In genomic region chr20:37384683-37385174, GRCh38 we compare ENCODE assay signal across 1 cellular context.
TF ChIP-seq lines count a peak whose summit lies in the region.

No MANE protein-coding gene starts in this region.

TF ChIP-seq in HepG2, 621 proteins besides CTCF, POLR2A, EP300 and RAD21 (continued from another document and continues in another):
- TF ChIP-seq AFF4 (CRISPR knock-in tag; IDR thresholded peaks at IDR 0.05) (no peak), KLF13 (CRISPR knock-in tag; IDR thresholded peaks at IDR 0.05) (no peak), CHD4 (IDR thresholded peaks at IDR 0.05; ENCODE audit: borderline replicate concordance, low read length) (no peak), SIN3A (IDR thresholded peaks at IDR 0.05; ENCODE audit: borderline replicate concordance, low read depth, low read length) (no peak), SP5 (CRISPR knock-in tag; IDR thresholded peaks at IDR 0.05; ENCODE audit: borderline replicate concordance, low read depth) (no peak), GMEB1 (CRISPR knock-in tag; IDR thresholded peaks at IDR 0.05; ENCODE audit: borderline replicate concordance) (no peak), ZNF691 (CRISPR knock-in tag; IDR thresholded peaks at IDR 0.05; ENCODE audit: borderline replicate concordance, low read depth) (no peak), CENPT (CRISPR knock-in tag; IDR thresholded peaks at IDR 0.05; ENCODE audit: low read depth) (no peak), REST (IDR thresholded peaks at IDR 0.05; ENCODE audit: borderline replicate concordance in 1 of 2, low read depth in 1 of 2, low read length in 2 of 2) (no peak), HOXA7 (CRISPR knock-in tag; IDR thresholded peaks at IDR 0.05) (no peak), MAF1 (CRISPR knock-in tag; IDR thresholded peaks at IDR 0.05; ENCODE audit: borderline replicate concordance) (0 out of 2 replicates have a peak, but pooled peaks have one; percentile 68), ZNF737 (CRISPR knock-in tag; IDR thresholded peaks at IDR 0.05; ENCODE audit: borderline replicate concordance) (no peak), NFAT5 (CRISPR knock-in tag; IDR thresholded peaks at IDR 0.05) (0 out of 2 replicates have a peak, but pooled peaks have one; percentile 64), MAFK (conservative IDR thresholded peaks at IDR 0.05 in 1 of 2, IDR thresholded peaks at IDR 0.05 in 1 of 2; ENCODE audit: low read length in 2 of 2) (no peak), KLF6 (CRISPR knock-in tag; IDR thresholded peaks at IDR 0.05) (0 out of 2 replicates have a peak, but pooled peaks have one; percentile 74), STAT5B (CRISPR knock-in tag; IDR thresholded peaks at IDR 0.05) (no peak), NAIF1 (CRISPR knock-in tag; IDR thresholded peaks at IDR 0.05; ENCODE audit: borderline replicate concordance) (no peak), GABPB1 (CRISPR knock-in tag; IDR thresholded peaks at IDR 0.05) (peak; percentile 75; the same call in 1 of the 2 replicates), RFX1 (IDR thresholded peaks at IDR 0.05) (no peak), POLR2G (IDR thresholded peaks at IDR 0.05; ENCODE audit: low read depth, low read length) (no peak), NR0B2 (CRISPR knock-in tag; IDR thresholded peaks at IDR 0.05) (no peak), ZNF576 (CRISPR knock-in tag; IDR thresholded peaks at IDR 0.05) (0 out of 2 replicates have a peak, but pooled peaks have one; percentile 59), SRF (IDR thresholded peaks at IDR 0.05; ENCODE audit: low read depth, low read length) (no peak), ZNF280B (CRISPR knock-in tag; IDR thresholded peaks at IDR 0.05; ENCODE audit: borderline replicate concordance) (peak; percentile 50; the same call in 1 of the 2 replicates), RXRA (CRISPR knock-in tag; IDR thresholded peaks at IDR 0.05) (no peak; the same call in 1 of the 2 replicates), ZNF800 (CRISPR knock-in tag; IDR thresholded peaks at IDR 0.05) (no peak), RBM22 (optimal IDR thresholded peaks at IDR 0.05; ENCODE audit: low read length) (peak; percentile 74), PATZ1 (CRISPR knock-in tag; IDR thresholded peaks at IDR 0.05) (peak; percentile 68), ATF5 (CRISPR knock-in tag; IDR thresholded peaks at IDR 0.05; ENCODE audit: low read depth) (no peak), ZNF326 (CRISPR knock-in tag; IDR thresholded peaks at IDR 0.05; ENCODE audit: borderline replicate concordance) (no peak), HNF4G (IDR thresholded peaks at IDR 0.05; ENCODE audit: borderline replicate concordance, low read depth, low read length) (peak; percentile 43; the same call in 1 of the 2 replicates), HNF4G (CRISPR knock-in tag; IDR thresholded peaks at IDR 0.05; ENCODE audit: borderline replicate concordance, low read depth) (no peak)
